ENCODE assay signal across 1 cellular context in the genomic region with DNA sequence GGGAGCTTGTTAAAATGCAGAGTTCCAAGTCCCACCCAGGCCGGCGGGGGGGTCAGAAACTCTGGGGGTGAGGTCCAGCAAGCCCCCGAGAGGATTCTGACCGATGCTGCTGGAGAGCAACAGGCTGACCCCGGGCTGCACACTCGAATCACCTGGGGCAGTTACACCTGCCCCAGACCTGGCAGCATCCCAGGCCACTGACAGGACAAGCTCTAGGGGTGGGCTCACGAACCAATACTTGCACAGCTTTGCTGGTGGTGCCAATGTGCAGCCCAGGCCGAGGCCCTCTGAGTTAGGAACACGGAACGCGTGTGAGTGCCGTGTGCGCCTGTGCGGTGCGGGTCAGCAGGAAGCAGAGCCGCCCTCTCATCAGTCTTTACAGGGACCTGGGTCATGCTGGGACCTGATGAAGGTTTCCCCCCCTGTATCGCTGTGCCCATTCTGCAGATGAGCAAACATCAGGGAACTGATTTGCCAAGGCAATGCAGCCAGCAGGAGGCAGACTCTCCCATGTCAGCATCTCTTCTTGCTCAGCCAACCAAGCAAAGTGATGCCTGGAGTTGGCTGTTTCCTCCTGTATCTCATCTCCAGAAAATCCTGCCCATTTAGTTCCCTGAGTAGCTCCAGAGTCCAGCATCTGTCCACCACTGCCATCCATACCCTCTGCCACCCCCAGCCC.
TF ChIP-seq lines count a peak whose summit lies in the region.

No MANE protein-coding gene starts in this region.

TF ChIP-seq in K562, 482 proteins besides CTCF, POLR2A, EP300 and RAD21:
- no peak for TF ChIP-seq HMGN3 (IDR thresholded peaks at IDR 0.05; ENCODE audit: borderline replicate concordance, extremely low read depth, insufficient read length, low read depth, low read length)
- no peak for TF ChIP-seq RBM39 (optimal IDR thresholded peaks at IDR 0.05; ENCODE audit: low read depth, low read length)
- no peak for TF ChIP-seq TCF7 (IDR thresholded peaks at IDR 0.05; ENCODE audit: borderline replicate concordance)
- TF ChIP-seq SAFB (IDR thresholded peaks at IDR 0.05; ENCODE audit: borderline replicate concordance, low read depth, low read length): no peak
- no peak for TF ChIP-seq MXI1 (IDR thresholded peaks at IDR 0.05; ENCODE audit: low read depth, low read length)
- no peak for TF ChIP-seq PTRF (tag; IDR thresholded peaks at IDR 0.05)
- TF ChIP-seq SNRNP70 (optimal IDR thresholded peaks at IDR 0.05; ENCODE audit: low read depth, low read length): no peak
- no peak for TF ChIP-seq FOXJ3 (CRISPR knock-in tag; IDR thresholded peaks at IDR 0.05)
- no peak for TF ChIP-seq BHLHE40 (IDR thresholded peaks at IDR 0.05; ENCODE audit: low read length)
- no peak for TF ChIP-seq HLTF (IDR thresholded peaks at IDR 0.05)
- TF ChIP-seq MEIS2 (IDR thresholded peaks at IDR 0.05; ENCODE audit: partially characterized antibody): no peak
- TF ChIP-seq, protein P1, sequence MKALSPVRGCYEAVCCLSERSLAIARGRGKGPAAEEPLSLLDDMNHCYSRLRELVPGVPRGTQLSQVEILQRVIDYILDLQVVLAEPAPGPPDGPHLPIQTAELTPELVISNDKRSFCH (CRISPR knock-in tag; IDR thresholded peaks at IDR 0.05): no peak
- TF ChIP-seq, protein P1 (tag; IDR thresholded peaks at IDR 0.05): no peak
- no peak for TF ChIP-seq ZNF232 (CRISPR knock-in tag; IDR thresholded peaks at IDR 0.05)
- TF ChIP-seq NCOA2 (IDR thresholded peaks at IDR 0.05; ENCODE audit: partially characterized antibody in 2 of 2): no peak
- no peak for TF ChIP-seq PCBP1 (IDR thresholded peaks at IDR 0.05; ENCODE audit: low read depth, low read length, poor library complexity, severe bottlenecking)
- no peak for TF ChIP-seq CHCHD3 (CRISPR knock-in tag; IDR thresholded peaks at IDR 0.05)
- TF ChIP-seq RBM34 (IDR thresholded peaks at IDR 0.05; ENCODE audit: borderline replicate concordance, insufficient read depth, low read length): no peak
- no peak for TF ChIP-seq SREBF2 (CRISPR knock-in tag; IDR thresholded peaks at IDR 0.05)
- TF ChIP-seq ZNF830 (CRISPR knock-in tag; IDR thresholded peaks at IDR 0.05): no peak
- TF ChIP-seq DPF2 (IDR thresholded peaks at IDR 0.05): no peak
TF ChIP-seq in K562: peak in this region for 0.
